ENCODE assay signal across 8 cellular contexts in genomic region chr11:8683115-8683807, GRCh38. TPM values are rescaled to one million over a fixed set of nuclear protein-coding genes. Genes with fewer than 3 reads are reported as not detected.
DNase-seq lines count a peak whose midpoint lies in the region; ATAC-seq, FAIRE-seq and TF ChIP-seq lines count a peak whose summit lies in the region.

No MANE protein-coding gene starts in this region.

- peak overlapping the region; percentile 90 to 99 (median 96) for H3K4me2 ChIP-seq in BLaER1 treated with 17β-estradiol and CSF1 and Interleukin-3, amounts not matched to agents 10 nM and 100 nM

- TF ChIP-seq POLR2A in GM12892 (IDR thresholded peaks at IDR 0.05; ENCODE audit: low read depth, low read length), result no peak

- FAIRE-seq in GM12892 (lab: Jason Lieb, UNC), result no peak

- no peaks in the 10 kb centered on the region for H3K27me3 ChIP-seq in BLaER1 treated with 17β-estradiol and CSF1 and Interleukin-3, amounts not matched to agents 10 nM and 100 nM
- no peaks in the 10 kb centered on the region for H3K27me3 ChIP-seq in adipocyte (replicated peaks; ENCODE audit: control insufficient read depth, insufficient read depth, low read length)

- peaks cover 22 to 52% (median 46%) of the 10 kb centered on the region in 11 experiments; a peak in 20 of 22 replicates for H4K20me1 ChIP-seq in BLaER1 treated with 17β-estradiol and CSF1 and Interleukin-3, amounts not matched to agents 10 nM and 100 nM

- DNase-seq in adipocyte (ENCODE audit: low read depth), result peak; percentile 31
- peak in 2 of 3 experiments; percentile 22 to 34 for DNase-seq in stimulated activated CD4-positive, alpha-beta T cell treated with anti-CD3 and anti-CD28 coated beads, TNF-alpha, amount 100 ng/mL, for 24 hours (ENCODE audit: low read depth in 3 of 3)
- DNase-seq in GM12892 (ENCODE audit: insufficient read length), result no peak
- DNase-seq in SHP77 treated with DMSO at 0.1 percent for 48 hours (lab: John Stamatoyannopoulos, UW), result no peak

- no peaks in the 10 kb centered on the region for H3K9me3 ChIP-seq in BLaER1 treated with 17β-estradiol and CSF1 and Interleukin-3, amounts not matched to agents 10 nM and 100 nM (replicated peaks in 1 of 11)
- H3K9me3 ChIP-seq in adipocyte (ENCODE audit: control insufficient read depth, low read length) (no peaks in the 10 kb centered on the region), iPS-18c (ENCODE audit: control insufficient read depth, insufficient read depth, low read length) (no peaks in the 10 kb centered on the region)

- peaks cover 47 to 54% (median 52%) of the 10 kb centered on the region in 10 experiments for H3K4me1 ChIP-seq in BLaER1 treated with 17β-estradiol and CSF1 and Interleukin-3, amounts not matched to agents 10 nM and 100 nM
- peaks cover 37% of the 10 kb centered on the region for H3K4me1 ChIP-seq in adipocyte (ENCODE audit: control insufficient read depth, insufficient read depth, low read length)

- H3K27ac ChIP-seq in BLaER1 treated with 17β-estradiol and CSF1 and Interleukin-3, amounts not matched to agents 10 nM and 100 nM, result peak overlapping the region; percentile 97 to 100 (median 99)

- H3K36me3 ChIP-seq in BLaER1 treated with 17β-estradiol and CSF1 and Interleukin-3, amounts not matched to agents 10 nM and 100 nM, result peaks cover 40 to 60% (median 47%) of the 10 kb centered on the region in 11 experiments
- peaks cover 48% of the 10 kb centered on the region for H3K36me3 ChIP-seq in adipocyte (ENCODE audit: control insufficient read depth, insufficient read depth, low read length, severe bottlenecking)

- H3K9ac ChIP-seq in BLaER1 treated with 17β-estradiol and CSF1 and Interleukin-3, amounts not matched to agents 10 nM and 100 nM, result peak overlapping the region; percentile 97 to 100 (median 99)
- H3K9ac ChIP-seq in adipocyte (ENCODE audit: low read length), result peak overlapping the region; percentile 99

- peak overlapping the region; percentile 83 to 100 (median 92) for H3K4me3 ChIP-seq in BLaER1 treated with 17β-estradiol and CSF1 and Interleukin-3, amounts not matched to agents 10 nM and 100 nM
- H3K4me3 ChIP-seq in adipocyte (ENCODE audit: low read length) (peak overlapping the region; percentile 87), iPS-18c (ENCODE audit: insufficient read depth, low read depth, low read length) (peak overlapping the region; percentile 90)

- ATAC-seq in HG03066 (IDR thresholded peaks at IDR 0.05; ENCODE audit: low read depth, unreplicated experiment), result peak; percentile 4
- no peak for ATAC-seq in GM21576 (IDR thresholded peaks at IDR 0.05; ENCODE audit: unreplicated experiment)

RNA-seq across cellular contexts. Expression of gene RPL27A, which starts 0.7 kb away (rescaled TPM):
- 4,980 TPM for polyA plus RNA-seq in GM12892 (2012; ENCODE audit: missing spikeins)

RNA-seq across cellular contexts. Expression of gene TRIM66, which starts 0.8 kb away (rescaled TPM):
- 9.0 TPM for polyA plus RNA-seq in GM12892 (2012; ENCODE audit: missing spikeins)

Comparison
In these comparisons a context has a peak if more than half of its experiments do, and no peak if none do; other contexts are left out.
1. DNase-seq: peak in adipocyte (single experiment) and stimulated activated CD4-positive, alpha-beta T cell treated with anti-CD3 and anti-CD28 coated beads, TNF-alpha, amount 100 ng/mL, for 24 hours (2 of 3); none in GM12892 (single experiment) and SHP77 treated with DMSO at 0.1 percent for 48 hours (single experiment).
2. Peak in every context shown above with its lines, with median percentiles within 50 percentile points of each other: H3K4me3 ChIP-seq.